Comparison of ENCODE assay signal across 24 cellular contexts in the genomic region with DNA sequence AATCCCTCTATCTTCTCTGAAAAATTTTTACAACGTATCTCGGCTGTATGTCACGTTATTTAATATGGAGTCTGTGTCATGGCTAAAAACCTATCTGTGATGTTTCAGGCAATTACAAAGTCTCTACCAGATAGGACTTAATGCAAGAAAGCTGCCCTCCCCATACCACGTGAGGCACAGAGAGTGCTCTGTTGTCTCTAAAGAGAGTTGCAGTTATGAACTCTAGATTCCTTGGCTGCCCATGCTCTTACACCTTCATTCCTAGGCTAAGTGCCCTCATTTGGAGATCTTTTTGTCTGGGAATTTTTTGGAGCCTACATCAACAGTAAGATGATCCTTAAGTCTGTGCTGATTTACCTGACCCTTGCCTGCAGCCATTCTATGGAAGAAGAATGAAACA.
"Had no signal": no experiment of that assay in that cellular context is flagged by ENCODE, and none has a peak within 500 bp of the region (broad histone marks: within the 10 kb centered on the region; RNA-seq: fewer than 3 reads in every experiment).

No MANE protein-coding gene starts in this region.

- H3K27ac ChIP-seq: neural progenitor cell, ovary, parathyroid adenoma, psoas muscle, right lobe of liver, sigmoid colon, stomach, thoracic aorta, thyroid gland, tibial nerve, upper lobe of left lung, vagina had no signal

- H3K36me3 ChIP-seq: neural progenitor cell, ovary, right lobe of liver, sigmoid colon, stomach, thoracic aorta, thyroid gland, tibial nerve, upper lobe of left lung, vagina had no signal

- H3K79me2 ChIP-seq: parathyroid adenoma had no signal

- H3K9ac ChIP-seq: neural progenitor cell, parathyroid adenoma had no signal

- H3K27me3 ChIP-seq: neural progenitor cell, ovary, right lobe of liver, sigmoid colon, stomach, thyroid gland, tibial nerve, upper lobe of left lung, vagina had no signal

- H3K9me3 ChIP-seq: ovary, psoas muscle, right lobe of liver, sigmoid colon, stomach, thoracic aorta, thyroid gland, tibial nerve, upper lobe of left lung, vagina had no signal

- FAIRE-seq: small intestine, urothelium cell line had no signal

- H2AFZ ChIP-seq: neural progenitor cell, parathyroid adenoma had no signal

- ATAC-seq: psoas muscle; right cardiac atrium; right lobe of liver; stimulated activated effector memory CD8-positive, alpha-beta T cell treated with anti-CD3 and anti-CD28 coated beads, Interleukin-12 subunit alpha, Interleukin-12 subunit beta, amount 100 ng/mL, for 72 hours; stimulated activated naive B cell treated with anti-CD40 and anti-IgM and Interleukin-4, amounts not matched to agents 10 μg/mL and 1 μg/mL and 100 μg/mL, for 72 hours had no signal

- H3K4me2 ChIP-seq: neural progenitor cell had no signal

- DNase-seq: occipital lobe; ovary; posterior cingulate gyrus; psoas muscle; right cardiac atrium; right lobe of liver; sigmoid colon; small intestine; stimulated activated CD4-positive, alpha-beta T cell treated with anti-CD3 and anti-CD28 coated beads, Interleukin-15, amount 100 ng/mL, for 24 hours; stimulated activated CD4-positive, alpha-beta T cell treated with anti-CD3 and anti-CD28 coated beads, Interleukin-2, amount 100 ng/mL, for 24 hours; stimulated activated CD4-positive, alpha-beta T cell treated with anti-CD3 and anti-CD28 coated beads, Interleukin-2, amount 100 ng/mL, for 48 hours; stimulated activated CD4-positive, alpha-beta T cell treated with anti-CD3 and anti-CD28 coated beads, Interleukin-4, amount 100 ng/mL, for 24 hours; stimulated activated naive B cell treated with anti-CD40 and anti-IgM and Interleukin-4, amounts not matched to agents 10 μg/mL and 1 μg/mL and 100 μg/mL, for 72 hours; stimulated activated naive CD4-positive, alpha-beta T cell treated with Interleukin-2 at 50 U/mL for 16 hours; stomach; thyroid gland; upper lobe of left lung had no signal

- H3K4me3 ChIP-seq: neural progenitor cell, ovary, psoas muscle, right lobe of liver, sigmoid colon, stomach, thoracic aorta, thyroid gland, tibial nerve, upper lobe of left lung, vagina had no signal

- H3K4me1 ChIP-seq: parathyroid adenoma, psoas muscle, right lobe of liver, sigmoid colon, stomach, thyroid gland, tibial nerve, upper lobe of left lung, vagina had no signal
